In genomic region chr9:105318729-105319513, GRCh38 we compare ENCODE assay signal across 15 cellular contexts.
DNase-seq lines count a peak whose midpoint lies in the region; ATAC-seq and TF ChIP-seq lines count a peak whose summit lies in the region.
"Had no signal": no experiment of that assay in that cellular context is flagged by ENCODE, and none has a peak within 500 bp of the region (broad histone marks: within the 10 kb centered on the region; RNA-seq: fewer than 3 reads in every experiment).

No MANE protein-coding gene starts in this region.

- CTCF ChIA-PET in GM10248 (lab: Yijun Ruan, JAX), result interaction anchor here (0.9 to 2.5 kb wide), 5 partner anchors 11 to 65 kb away, joined by 3 to 10 read pairs (median 3); no protein-coding TSS in a partner anchor

- no peak overlapping the region for H2BK15ac ChIP-seq in mesendoderm (replicated peaks; ENCODE audit: low read depth)

- POLR2A ChIA-PET in GM10248 (lab: Yijun Ruan, JAX), result no interaction called here

- H3K79me2 ChIP-seq in mesendoderm (ENCODE audit: control insufficient read depth, insufficient read depth, low read length), result no peaks in the 10 kb centered on the region

- in situ Hi-C loops in Caki2 (cut with HindIII; ENCODE audit: low pct_unique_long_range_greater_than_20kb, low sequenced_read_pairs), result no loop called here

- no peak overlapping the region for H3K18ac ChIP-seq in mesendoderm (ENCODE audit: low read length)

- H3K4me3 ChIP-seq in LNCaP clone FGC (ENCODE audit: low read depth, low read length) (no peak overlapping the region), mesendoderm (ENCODE audit: low read length) (no peak overlapping the region)
- H3K4me3 ChIP-seq: ascending aorta, prostate gland had no signal

- no CpG with 5 or more reads among the region's 7 CpGs for WGBS in mesendoderm (ENCODE audit: extremely low coverage, insufficient coverage, low lambda C conversion rate)

- H4K5ac ChIP-seq in mesendoderm (ENCODE audit: low read length), result no peak overlapping the region

- no peak overlapping the region for H3K4ac ChIP-seq in mesendoderm (ENCODE audit: low read depth, low read length)

- H3K56ac ChIP-seq in mesendoderm (ENCODE audit: low read length), result no peak overlapping the region

- no peak overlapping the region for H3K9ac ChIP-seq in mesendoderm (ENCODE audit: low read length)
- H3K9ac ChIP-seq: KMS-11 had no signal

- H3K27ac ChIP-seq in mesendoderm (ENCODE audit: low read depth, low read length), result no peak overlapping the region
- H3K27ac ChIP-seq: ascending aorta, KMS-11, prostate gland had no signal

- H3K79me1 ChIP-seq in mesendoderm (ENCODE audit: low read length), result peaks cover 2% of the 10 kb centered on the region

- no peaks in the 10 kb centered on the region for H3K27me3 ChIP-seq in mesendoderm (ENCODE audit: insufficient read depth, low read length, poor library complexity)
- H3K27me3 ChIP-seq: ascending aorta had no signal

- no peak overlapping the region for H3K4me2 ChIP-seq in mesendoderm (ENCODE audit: low read length)
- H3K4me2 ChIP-seq: KMS-11 had no signal

- TF ChIP-seq CTCF in LNCaP clone FGC (IDR thresholded peaks at IDR 0.05; ENCODE audit: control insufficient read depth, extremely low read depth, insufficient read depth) (no peak), GM10248 (IDR thresholded peaks at IDR 0.05; ENCODE audit: control extremely low read depth, extremely low read depth, low read depth, missing control alignments) (no peak)

- H2BK5ac ChIP-seq in mesendoderm (ENCODE audit: low read length), result no peak overlapping the region

- no peak overlapping the region for H2BK120ac ChIP-seq in mesendoderm (ENCODE audit: low read depth, low read length)

- H3K4me1 ChIP-seq in mesendoderm (ENCODE audit: control insufficient read depth, low read depth, low read length), result peaks cover 2% of the 10 kb centered on the region
- H3K4me1 ChIP-seq: ascending aorta, prostate gland had no signal

- no peak overlapping the region for H3K23ac ChIP-seq in mesendoderm (ENCODE audit: low read length)

- H3K36me3 ChIP-seq in mesendoderm (ENCODE audit: control insufficient read depth, insufficient read depth, low read length), result no peaks in the 10 kb centered on the region
- H3K36me3 ChIP-seq: ascending aorta, prostate gland had no signal

- no peak overlapping the region for H2AK5ac ChIP-seq in mesendoderm (ENCODE audit: low read length)

- DNase-seq in Caki2 (ENCODE audit: low read depth) (peak; percentile 48), LNCaP clone FGC (ENCODE audit: low read depth) (peak; percentile 59), kidney tubule cell (ENCODE audit: low spot score) (peak; percentile 65), GM10248 (ENCODE audit: extremely low spot score) (no peak), T1000 (lab: John Stamatoyannopoulos, UW) (no peak), medulla oblongata (ENCODE audit: extremely low spot score) (no peak), mesendoderm (no peak)
- DNase-seq: AML-193, erythroblast, NCI-H524, T-helper 1 cell had no signal

- no peak overlapping the region for H4K8ac ChIP-seq in mesendoderm (ENCODE audit: low read depth, low read length)

- ATAC-seq in GM21367 (IDR thresholded peaks at IDR 0.05; ENCODE audit: unreplicated experiment), result peak; percentile 68

Comparison
In these comparisons a context has a peak if more than half of its experiments do, and no peak if none do; other contexts are left out.
1. DNase-seq: peak in Caki2 (single experiment), LNCaP clone FGC (single experiment) and kidney tubule cell (single experiment); none in GM10248 (single experiment), T1000 (single experiment), medulla oblongata (single experiment) and mesendoderm (single experiment).